20 cellular contexts compared by ENCODE assay signal in genomic region chr3:183313764-183314163, GRCh38.
"Had no signal": no experiment of that assay in that cellular context is flagged by ENCODE, and none has a peak within 500 bp of the region (broad histone marks: within the 10 kb centered on the region; RNA-seq: fewer than 3 reads in every experiment).

No MANE protein-coding gene starts in this region.

- H3K36me3 ChIP-seq: gastrocnemius medialis, tibial artery had no signal

- H3K36me3 Mint-ChIP-seq: activated naive CD8-positive, alpha-beta T cell; naive thymus-derived CD8-positive, alpha-beta T cell had no signal

- H3K27ac Mint-ChIP-seq: activated CD8-positive, alpha-beta T cell treated with anti-CD3 and anti-CD28 coated beads for 36 hours; activated naive CD8-positive, alpha-beta T cell; activated T-cell treated with anti-CD3 and anti-CD28 coated beads, Interleukin-2, amount 50 U/mL, for 72 hours; brain; stimulated activated naive B cell treated with anti-CD40 and anti-IgM and Interleukin-4, amounts not matched to agents 10 μg/mL and 1 μg/mL and 100 μg/mL, for 72 hours; T-helper 1 cell treated with Interleukin-12 subunit alpha and Interleukin-12 subunit beta and Interleukin-4 antibody, amounts not matched to agents 30 μg/mL and 1 μg/mL, for 36 hours had no signal

- H3K9me3 Mint-ChIP-seq: activated CD8-positive, alpha-beta T cell treated with anti-CD3 and anti-CD28 coated beads for 36 hours; activated T-cell treated with anti-CD3 and anti-CD28 coated beads, Interleukin-2, amount 50 U/mL, for 72 hours; brain; central memory CD8-positive, alpha-beta T cell; naive thymus-derived CD8-positive, alpha-beta T cell; T-helper 1 cell treated with Interleukin-12 subunit alpha and Interleukin-12 subunit beta and Interleukin-4 antibody, amounts not matched to agents 30 μg/mL and 1 μg/mL, for 36 hours had no signal

- H3K4me3 Mint-ChIP-seq: activated CD8-positive, alpha-beta T cell treated with anti-CD3 and anti-CD28 coated beads for 36 hours; activated naive CD8-positive, alpha-beta T cell; activated T-cell treated with anti-CD3 and anti-CD28 coated beads, Interleukin-2, amount 50 U/mL, for 72 hours; brain; central memory CD8-positive, alpha-beta T cell; naive thymus-derived CD8-positive, alpha-beta T cell; stimulated activated naive B cell treated with anti-CD40 and anti-IgM and Interleukin-4, amounts not matched to agents 10 μg/mL and 1 μg/mL and 100 μg/mL, for 72 hours; T-helper 1 cell treated with Interleukin-12 subunit alpha and Interleukin-12 subunit beta and Interleukin-4 antibody, amounts not matched to agents 30 μg/mL and 1 μg/mL, for 36 hours had no signal

- H3K27ac ChIP-seq: gastrocnemius medialis, tibial artery had no signal

- H3K4me3 ChIP-seq: gastrocnemius medialis, mucosa of descending colon, tibial artery had no signal

- H3K4me1 ChIP-seq: tibial artery had no signal

- H3K27me3 Mint-ChIP-seq: activated CD8-positive, alpha-beta T cell treated with anti-CD3 and anti-CD28 coated beads for 36 hours; activated naive CD8-positive, alpha-beta T cell; brain; central memory CD8-positive, alpha-beta T cell had no signal

- H3K4me1 Mint-ChIP-seq: brain; central memory CD8-positive, alpha-beta T cell had no signal

- ATAC-seq: activated CD8-positive, alpha-beta T cell treated with anti-CD3 and anti-CD28 coated beads for 36 hours; activated T-cell treated with anti-CD3 and anti-CD28 coated beads, Interleukin-2, amount 50 U/mL, for 72 hours; gastrocnemius medialis; left colon; mucosa of descending colon; naive thymus-derived CD8-positive, alpha-beta T cell; stimulated activated naive B cell treated with anti-CD40 and anti-IgM and Interleukin-4, amounts not matched to agents 10 μg/mL and 1 μg/mL and 100 μg/mL, for 72 hours had no signal

- DNase-seq: activated CD4-positive, alpha-beta T cell treated with anti-CD3 and anti-CD28 coated beads for 4 hours; activated CD8-positive, alpha-beta memory T cell treated with anti-CD3 and anti-CD28 coated beads, Interleukin-2, amount 50 U/mL, for 4 hours; activated CD8-positive, alpha-beta T cell treated with anti-CD3 and anti-CD28 coated beads for 36 hours; activated gamma-delta T cell; activated T-cell treated with anti-CD3 and anti-CD28 coated beads, Interleukin-2, amount 50 U/mL, for 72 hours; amygdala; dermis blood vessel endothelial cell; erythroblast; gastrocnemius medialis; left colon; mucosa of descending colon; naive thymus-derived CD8-positive, alpha-beta T cell; nucleus accumbens; stimulated activated CD4-positive, alpha-beta T cell treated with anti-CD3 and anti-CD28 coated beads, Interleukin-4, amount 100 ng/mL, for 1 hour; stimulated activated naive B cell treated with anti-CD40 and anti-IgM and Interleukin-4, amounts not matched to agents 10 μg/mL and 1 μg/mL and 100 μg/mL, for 72 hours; tibial artery had no signal

- H3K9me3 ChIP-seq: gastrocnemius medialis, mucosa of descending colon, tibial artery had no signal
